In genomic region chr1:161071886-161072371, GRCh38 we compare ENCODE assay signal across 8 cellular contexts. TPM values are rescaled to one million over a fixed set of nuclear protein-coding genes. Genes with fewer than 3 reads are reported as not detected.
A peak's percentile ranks its signal among the peaks of the same experiment; 100 is the strongest.
DNase-seq lines count a peak whose midpoint lies in the region; ATAC-seq and TF ChIP-seq lines count a peak whose summit lies in the region.

No MANE protein-coding gene starts in this region.

- ATAC-seq in HG03439 (IDR thresholded peaks at IDR 0.05; ENCODE audit: unreplicated experiment) = no peak

- H3K27ac Mint-ChIP-seq in activated T-cell treated with anti-CD3 and anti-CD28 coated beads, Interleukin-2, amount 50 U/mL, for 24 hours = peak overlapping the region; percentile 17

- DNase-seq in SHP77 (lab: John Stamatoyannopoulos, UW) (peak; percentile 31 to 38), SHP77 treated with DMSO at 0.1 percent for 48 hours (lab: John Stamatoyannopoulos, UW) (no peak), NCI-H774 (lab: John Stamatoyannopoulos, UW) (peak; percentile 7), foreskin fibroblast (peak; percentile 23 to 73), prostate gland (ENCODE audit: low spot score) (peak; percentile 46), occipital lobe (lab: John Stamatoyannopoulos, UW) (no peak)
- peak; percentile 62 for DNase-seq in activated T-cell treated with anti-CD3 and anti-CD28 coated beads, Interleukin-2, amount 50 U/mL, for 24 hours

- H3K36me3 ChIP-seq in prostate gland = no peaks in the 10 kb centered on the region

- H3K9me3 Mint-ChIP-seq in activated T-cell treated with anti-CD3 and anti-CD28 coated beads, Interleukin-2, amount 50 U/mL, for 24 hours = peaks cover 2% of the 10 kb centered on the region

- no peaks in the 10 kb centered on the region for H3K9me3 ChIP-seq in prostate gland

- intact Hi-C loops in prostate gland (cut with DNase I) = no loop called here

- H3K27me3 ChIP-seq in prostate gland (replicated peaks; ENCODE audit: insufficient read depth) = no peaks in the 10 kb centered on the region

- no peaks in the 10 kb centered on the region for H3K27me3 Mint-ChIP-seq in activated T-cell treated with anti-CD3 and anti-CD28 coated beads, Interleukin-2, amount 50 U/mL, for 24 hours

- H3K4me3 ChIP-seq in foreskin fibroblast (ENCODE audit: low read depth in 1 of 2, low read length in 2 of 2) (no peak overlapping the region), prostate gland (no peak overlapping the region)

- no peaks in the 10 kb centered on the region for H3K4me1 ChIP-seq in prostate gland (replicated peaks)

- H3K4me3 Mint-ChIP-seq in activated T-cell treated with anti-CD3 and anti-CD28 coated beads, Interleukin-2, amount 50 U/mL, for 24 hours = no peak overlapping the region

- 79% methylated on average over 9 of the region's 9 CpGs for WGBS in prostate gland

- no peak for TF ChIP-seq POLR2A in prostate gland (IDR thresholded peaks at IDR 0.05)

- peaks cover 42% of the 10 kb centered on the region for H3K4me1 Mint-ChIP-seq in activated T-cell treated with anti-CD3 and anti-CD28 coated beads, Interleukin-2, amount 50 U/mL, for 24 hours (ENCODE audit: low read depth)

- peaks cover 23% of the 10 kb centered on the region for H3K36me3 Mint-ChIP-seq in activated T-cell treated with anti-CD3 and anti-CD28 coated beads, Interleukin-2, amount 50 U/mL, for 24 hours (ENCODE audit: low read depth)

- H3K27ac ChIP-seq in prostate gland = no peak overlapping the region

- TF ChIP-seq CTCF in foreskin fibroblast (IDR thresholded peaks at IDR 0.05; ENCODE audit: low read depth, low read length) (peak; percentile 60), prostate gland (IDR thresholded peaks at IDR 0.05) (peak in 3 of 4 experiments; percentile 29 to 65 (median 59))

RNA-seq across cellular contexts. Expression of gene ARHGAP30, which starts 2.2 kb away (rescaled TPM):
- total RNA-seq in prostate gland (1 to 10 TPM; 3.2 to 5.3 TPM), occipital lobe (1.7 TPM)

RNA-seq across cellular contexts. Expression of gene NECTIN4, which starts 17.4 kb away (rescaled TPM):
- total RNA-seq in prostate gland (10 to 100 TPM in 1 of 2 donors, 1 to 10 TPM in 1; 9.6 to 18.6 TPM), occipital lobe (not detected)

RNA-seq across cellular contexts. Expression of gene USF1, which starts 26.2 kb away (rescaled TPM):
- total RNA-seq in prostate gland = 10 to 100 TPM; 46.3 to 65.8 TPM
- total RNA-seq in occipital lobe = 131 TPM

RNA-seq across cellular contexts. Expression of gene KLHDC9, which starts 26.2 kb away (rescaled TPM):
- total RNA-seq in prostate gland (10 to 100 TPM; 24.8 to 33.3 TPM), occipital lobe (0.78 TPM)

RNA-seq across cellular contexts. Expression of gene TSTD1, which starts 33.2 kb away (rescaled TPM):
- total RNA-seq in prostate gland (100 to 1,000 TPM; 137 to 648 TPM), occipital lobe (42.6 TPM)

Comparison
In these comparisons a context has a peak if more than half of its experiments do, and no peak if none do; other contexts are left out.
1. DNase-seq: peak in SHP77 (2 of 2), NCI-H774 (single experiment), activated T-cell treated with anti-CD3 and anti-CD28 coated beads, Interleukin-2, amount 50 U/mL, for 24 hours (single experiment), foreskin fibroblast (2 of 2) and prostate gland (single experiment); none in SHP77 treated with DMSO at 0.1 percent for 48 hours (single experiment) and occipital lobe (single experiment).
2. RNA of gene NECTIN4, which starts 17.4 kb away (total RNA-seq): 9.6 to 18.6 TPM in prostate gland; not detected in occipital lobe (single experiment); every median in the first group is over 10 times any median in the second.